ENCODE assay signal across 8 cellular contexts in the genomic region with DNA sequence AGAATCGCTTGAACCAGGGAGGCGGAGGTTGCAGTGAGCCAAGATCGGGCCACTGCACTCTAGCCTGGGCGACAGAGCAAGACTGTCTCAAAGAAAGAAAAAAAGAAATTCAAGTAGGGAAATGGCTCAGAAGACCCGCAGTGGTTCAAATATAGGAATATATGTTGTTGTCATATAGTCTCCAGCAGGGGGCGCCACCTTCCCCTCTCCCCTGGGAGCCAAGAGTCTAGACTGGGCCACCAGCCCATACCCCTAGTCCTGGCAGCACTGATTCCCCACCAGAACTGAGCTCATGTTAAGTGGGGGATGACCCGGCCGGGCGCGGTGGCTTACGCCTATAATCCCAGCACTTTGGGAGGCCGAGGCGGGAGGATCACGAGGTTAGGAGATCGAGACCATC.
A peak's percentile ranks its signal among the peaks of the same experiment; 100 is the strongest.
DNase-seq lines count a peak whose midpoint lies in the region; ATAC-seq and TF ChIP-seq lines count a peak whose summit lies in the region.
"Not testable (repeated sequence)": the region's sequence is repeated elsewhere in the genome, so short reads cannot be mapped to it uniquely, and the experiment has no call there.

No MANE protein-coding gene starts in this region.

- H3K36me3 Mint-ChIP-seq in memory B cell = not testable (repeated sequence)

- ATAC-seq in memory B cell (ENCODE audit: low read depth) = peak; percentile 63

- H3K27ac Mint-ChIP-seq in memory B cell = not testable (repeated sequence)

- H3K27me3 Mint-ChIP-seq in memory B cell = not testable (repeated sequence)

- not testable (repeated sequence) for H3K4me3 ChIP-seq in AG10803 (ENCODE audit: low read length); WI38 (ENCODE audit: low read depth, low read length)

- H3K9me3 Mint-ChIP-seq in memory B cell = not testable (repeated sequence)

- H3K4me3 Mint-ChIP-seq in memory B cell = not testable (repeated sequence)

- not testable (repeated sequence) for DNase-seq in AG10803 (ENCODE audit: low read depth)
- DNase-seq in GM20000 (ENCODE audit: low spot score) (peak; percentile 60), NCI-H82 (lab: John Stamatoyannopoulos, UW) (peak; percentile 74), erythroblast (lab: John Stamatoyannopoulos, UW) (peak; percentile 67 to 77), memory B cell (ENCODE audit: low spot score in 2 of 2) (peak in 1 of 2 donors; percentile 25)
- DNase-seq in activated effector memory CD4-positive, alpha-beta T cell treated with Interleukin-2 at 50 U/mL for 16 hours = peak; percentile 18
- DNase-seq in stimulated activated CD4-positive, alpha-beta T cell treated with anti-CD3 and anti-CD28 coated beads, TNF-alpha, amount 100 ng/mL, for 24 hours (ENCODE audit: low read depth in 3 of 3) = peak; percentile 37 to 61 (median 38)

- not testable (repeated sequence) for H3K4me1 Mint-ChIP-seq in memory B cell

- not testable (repeated sequence) for TF ChIP-seq POLR2A in erythroblast (IDR thresholded peaks at IDR 0.05; ENCODE audit: low read length)

- TF ChIP-seq CTCF in AG10803 (conservative IDR thresholded peaks at IDR 0.05; ENCODE audit: low read length) (peak; percentile 24), WI38 (IDR thresholded peaks at IDR 0.05; ENCODE audit: low read depth, low read length) (peak; percentile 18; the same call in 1 of the 2 replicates)
- TF ChIP-seq CTCF in GM20000 (IDR thresholded peaks at IDR 0.05; ENCODE audit: extremely low read depth, missing control alignments) = not testable (repeated sequence)
